Comparison of ENCODE assay signal across 8 cellular contexts in the genomic region with DNA sequence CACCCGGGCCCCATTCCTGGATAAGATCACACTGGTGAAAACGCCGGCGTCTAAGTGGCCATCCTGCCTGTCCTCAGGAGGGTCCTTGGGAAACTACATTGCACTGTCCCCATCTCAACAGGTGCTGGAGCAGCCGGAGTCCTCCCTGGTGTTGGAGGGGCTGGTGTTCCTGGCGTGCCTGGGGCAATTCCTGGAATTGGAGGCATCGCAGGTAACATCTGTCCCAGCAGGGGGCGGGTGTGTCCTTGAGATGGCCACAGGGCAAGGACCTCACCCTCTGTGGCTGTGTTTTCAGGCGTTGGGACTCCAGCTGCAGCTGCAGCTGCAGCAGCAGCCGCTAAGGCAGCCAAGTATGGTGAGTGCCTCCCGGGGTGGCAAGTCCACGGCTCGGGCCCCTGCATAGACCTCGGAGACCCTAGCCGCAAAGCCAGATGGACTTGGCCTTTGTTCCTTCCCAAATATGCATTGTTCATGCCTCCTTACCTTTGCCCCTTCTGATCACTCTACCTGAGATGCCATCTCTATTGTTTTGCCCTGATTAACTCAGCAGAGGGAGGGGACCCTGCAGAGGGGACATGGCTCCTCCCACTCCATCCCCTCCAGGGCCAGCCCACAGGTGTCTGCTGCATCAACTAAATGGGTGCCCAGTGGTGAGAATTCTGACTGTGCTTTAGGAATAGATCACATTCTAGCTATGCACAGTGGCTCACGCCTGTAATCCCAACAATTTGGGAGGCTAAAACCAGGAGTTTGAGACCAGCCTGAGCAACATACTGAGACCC. TPM values are rescaled to one million over a fixed set of nuclear protein-coding genes. Genes with fewer than 3 reads are reported as not detected.
A peak's percentile ranks its signal among the peaks of the same experiment; 100 is the strongest.
DNase-seq lines count a peak whose midpoint lies in the region; ATAC-seq, FAIRE-seq and TF ChIP-seq lines count a peak whose summit lies in the region.

No MANE protein-coding gene starts in this region.

- DNase-seq in BE2C = peak; percentile 70
- DNase-seq in HCEC 1CT = peak; percentile 31
- DNase-seq in SK-N-MC (ENCODE audit: low read depth, low spot score) = no peak
- peak; percentile 73 for DNase-seq in kidney
- DNase-seq in activated T-cell treated with anti-CD3 and anti-CD28 coated beads, Interleukin-2, amount 50 U/mL, for 72 hours = no peak

- H3K27me3 ChIP-seq in BE2C = no peaks in the 10 kb centered on the region

- TF ChIP-seq CTCF in BE2C (IDR thresholded peaks at IDR 0.05; ENCODE audit: low read depth, low read length) (peak; percentile 53), kidney (IDR thresholded peaks at IDR 0.05; ENCODE audit: borderline replicate concordance, extremely low read depth, insufficient read depth) (no peak)

- H3K4me3 ChIP-seq in BE2C (ENCODE audit: low read depth, low read length) = no peak overlapping the region
- 0 out of 2 replicates have a peak overlapping the region, but pooled peaks have one; percentile 43 for H3K4me3 ChIP-seq in SK-N-MC
- H3K4me3 ChIP-seq in kidney (ENCODE audit: low read length in 2 of 2) = no peak overlapping the region

- H3K9me3 ChIP-seq in BE2C (no peaks in the 10 kb centered on the region), SK-N-MC (ENCODE audit: low read depth, low read length) (no peaks in the 10 kb centered on the region), kidney (ENCODE audit: control insufficient read depth in 1 of 2, low read length in 2 of 2) (no peaks in the 10 kb centered on the region)

- intact Hi-C loops in kidney (cut with DNase I) = no loop called here

- no peaks in the 10 kb centered on the region for H3K36me3 ChIP-seq in BE2C
- peaks cover 9% of the 10 kb centered on the region; the same call in 1 of the 2 replicates for H3K36me3 ChIP-seq in SK-N-MC (ENCODE audit: insufficient read depth, low read length)
- H3K36me3 ChIP-seq in kidney (ENCODE audit: control insufficient read depth in 1 of 2, insufficient read depth in 2 of 2, low read length in 2 of 2) = peaks cover 0 to 3% of the 10 kb centered on the region in 2 donors

- H3K36me3 Mint-ChIP-seq in activated T-cell treated with anti-CD3 and anti-CD28 coated beads, Interleukin-2, amount 50 U/mL, for 72 hours (ENCODE audit: insufficient read depth in 2 of 2) = no peaks in the 10 kb centered on the region

- no peak overlapping the region for H3K4me3 Mint-ChIP-seq in activated T-cell treated with anti-CD3 and anti-CD28 coated beads, Interleukin-2, amount 50 U/mL, for 72 hours

- no peak for FAIRE-seq in kidney (lab: Jason Lieb, UNC)

- H3K9ac ChIP-seq in SK-N-MC (ENCODE audit: insufficient read length) (no peak overlapping the region), kidney (ENCODE audit: low read length in 2 of 2) (no peak overlapping the region)

- ATAC-seq in GM18909 (IDR thresholded peaks at IDR 0.05; ENCODE audit: poor library complexity, unreplicated experiment) = no peak
- no peak for ATAC-seq in activated T-cell treated with anti-CD3 and anti-CD28 coated beads, Interleukin-2, amount 50 U/mL, for 72 hours (replicated peaks in 1 of 2)
- no peak for ATAC-seq in GM21447 (IDR thresholded peaks at IDR 0.05; ENCODE audit: unreplicated experiment)
- ATAC-seq in HG03378 (IDR thresholded peaks at IDR 0.05; ENCODE audit: unreplicated experiment) = no peak

- peaks cover 3% of the 10 kb centered on the region; the same call in 1 of the 2 replicates for H3K4me1 ChIP-seq in BE2C
- no peaks in the 10 kb centered on the region for H3K4me1 ChIP-seq in kidney (ENCODE audit: control insufficient read depth in 1 of 2, insufficient read depth in 1 of 2, low read depth in 1 of 2, low read length in 2 of 2)

- H3K27ac ChIP-seq in SK-N-MC (peak overlapping the region; percentile 84), kidney (ENCODE audit: low read depth in 2 of 2, low read length in 2 of 2) (no peak overlapping the region)

- H3K27me3 Mint-ChIP-seq in activated T-cell treated with anti-CD3 and anti-CD28 coated beads, Interleukin-2, amount 50 U/mL, for 72 hours (ENCODE audit: low read depth) = peaks cover 7% of the 10 kb centered on the region

- H3K4me1 Mint-ChIP-seq in activated T-cell treated with anti-CD3 and anti-CD28 coated beads, Interleukin-2, amount 50 U/mL, for 72 hours (ENCODE audit: low read depth) = no peaks in the 10 kb centered on the region

- no peaks in the 10 kb centered on the region for H3K9me3 Mint-ChIP-seq in activated T-cell treated with anti-CD3 and anti-CD28 coated beads, Interleukin-2, amount 50 U/mL, for 72 hours

- no peak overlapping the region for H3K27ac Mint-ChIP-seq in activated T-cell treated with anti-CD3 and anti-CD28 coated beads, Interleukin-2, amount 50 U/mL, for 72 hours

RNA-seq across cellular contexts. Expression of a gene that starts 23.8 kb away (rescaled TPM):
- polyA plus RNA-seq in BE2C (2012; ENCODE audit: insufficient read depth, insufficient read length, low read depth) = 35.3 TPM
- total RNA-seq in kidney = 44.8 TPM
- 14.9 TPM for polyA plus RNA-seq in kidney (ENCODE audit: insufficient read depth, low read depth, low replicate concordance)
- total RNA-seq in activated T-cell treated with anti-CD3 and anti-CD28 coated beads, Interleukin-2, amount 50 U/mL, for 72 hours = not detected

RNA-seq across cellular contexts. Expression of a gene that starts 31.8 kb away (rescaled TPM):
- 23.1 TPM for polyA plus RNA-seq in BE2C (2012; ENCODE audit: insufficient read depth, insufficient read length, low read depth)
- total RNA-seq in kidney = 23.8 TPM
- 9.1 TPM for polyA plus RNA-seq in kidney (ENCODE audit: insufficient read depth, low read depth, low replicate concordance)
- total RNA-seq in activated T-cell treated with anti-CD3 and anti-CD28 coated beads, Interleukin-2, amount 50 U/mL, for 72 hours = 10 to 100 TPM; 18.8 to 22.3 TPM

Comparison
In these comparisons a context has a peak if more than half of its experiments do, and no peak if none do; other contexts are left out.
1. DNase-seq: peak in BE2C (single experiment), HCEC 1CT (single experiment) and kidney (single experiment); none in SK-N-MC (single experiment) and activated T-cell treated with anti-CD3 and anti-CD28 coated beads, Interleukin-2, amount 50 U/mL, for 72 hours (0 of 2).
2. RNA of a gene that starts 23.8 kb away (total RNA-seq): 44.8 TPM in kidney (single experiment); not detected in activated T-cell treated with anti-CD3 and anti-CD28 coated beads, Interleukin-2, amount 50 U/mL, for 72 hours; every median in the first group is over 10 times any median in the second.